ENCODE assay signal across 8 cellular contexts in the genomic region with DNA sequence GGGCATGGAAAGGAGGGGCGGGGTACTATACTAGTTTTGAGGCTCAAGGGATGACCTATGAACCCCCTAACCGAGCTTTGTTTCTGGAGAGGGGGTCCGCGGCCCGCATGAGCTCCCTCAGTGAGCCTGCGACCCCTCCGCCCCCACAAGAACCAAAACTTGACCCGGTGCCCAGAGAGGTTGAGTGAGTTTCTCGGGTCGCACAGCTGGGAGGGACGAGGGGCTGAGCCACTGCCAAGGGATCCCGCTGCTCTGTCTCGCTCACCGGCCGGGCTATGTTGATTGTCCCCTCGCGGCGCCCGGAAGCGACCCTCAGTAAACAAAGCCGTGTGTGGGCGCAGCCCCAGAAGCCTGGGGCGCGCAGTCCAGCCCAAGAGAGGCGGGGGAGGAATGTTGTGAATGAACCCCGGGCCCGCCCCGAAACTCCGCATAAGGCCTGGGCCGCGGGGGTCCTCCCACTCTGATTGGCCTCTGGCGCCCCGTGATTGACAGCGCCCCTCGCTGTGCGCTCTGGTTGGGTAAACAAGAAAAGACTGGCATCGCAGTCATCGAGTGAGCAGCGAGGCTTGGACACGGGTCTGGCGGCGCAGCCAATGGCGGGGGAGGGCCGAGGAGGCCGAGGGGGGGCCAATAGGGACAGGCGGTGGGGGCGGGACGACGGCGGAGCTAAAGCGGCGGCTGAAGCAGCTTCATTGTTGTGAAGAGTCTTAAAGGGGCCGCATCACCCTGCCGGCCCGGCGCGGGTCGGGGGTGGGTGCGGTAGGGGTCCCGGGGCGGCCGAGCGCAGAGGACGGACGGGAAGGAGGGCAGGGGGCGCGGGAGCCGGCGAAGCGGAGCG.
DNase-seq lines count a peak whose midpoint lies in the region; ATAC-seq and TF ChIP-seq lines count a peak whose summit lies in the region.

A gene (plus strand): TSS at position 692 of the 838 bp plus-strand sequence. CDS start 206 bp downstream, outside the sequence.

- no peaks in the 10 kb centered on the region for H3K36me3 ChIP-seq in mucosa of rectum (ENCODE audit: control insufficient read depth in 2 of 2, insufficient read depth in 2 of 2, low read length in 2 of 2)

- TF ChIP-seq RAD21 in Ishikawa (IDR thresholded peaks at IDR 0.05; ENCODE audit: low read depth): no peak

- DNase-seq in DMS153 (lab: John Stamatoyannopoulos, UW) (peak; percentile 98), OCI-M2 (lab: John Stamatoyannopoulos, UW; ENCODE audit: unreplicated experiment) (peak; percentile 100), erythroblast (lab: John Stamatoyannopoulos, UW) (peak; percentile 99)
- peak; percentile 84 for DNase-seq in activated T-cell treated with anti-CD3 and anti-CD28 coated beads, Interleukin-2, amount 50 U/mL, for 1 hour
- peak; percentile 80 to 93 for DNase-seq in stimulated activated CD8-positive, alpha-beta memory T cell treated with anti-CD3 and anti-CD28 coated beads, Interleukin-4, amount 100 ng/mL, for 4 hours (ENCODE audit: low read depth in 2 of 2, low spot score in 1 of 2)

- H3K27ac ChIP-seq in mucosa of rectum (ENCODE audit: low read depth in 2 of 2, low read length in 2 of 2): peak within 1 kb of the TSS; percentile 80 to 82

- H3K4me3 ChIP-seq in mucosa of rectum (ENCODE audit: low read length in 2 of 2): peak within 1 kb of the TSS; percentile 83

- peaks cover 15 to 20% of the 10 kb centered on the region in 2 donors for H3K4me1 ChIP-seq in mucosa of rectum (ENCODE audit: control insufficient read depth in 2 of 2, insufficient read depth in 2 of 2, low read length in 2 of 2)

- TF ChIP-seq EP300 in Ishikawa (IDR thresholded peaks at IDR 0.05; ENCODE audit: borderline replicate concordance): no peak

- H3K27me3 ChIP-seq in mucosa of rectum (ENCODE audit: control insufficient read depth in 2 of 2, insufficient read depth in 2 of 2, low read length in 2 of 2): no peaks in the 10 kb centered on the region

- H3K9ac ChIP-seq in mucosa of rectum (ENCODE audit: low read depth in 1 of 2, low read length in 2 of 2): peak within 1 kb of the TSS; percentile 75 to 84

- peak; percentile 54 for TF ChIP-seq POLR2A in erythroblast (IDR thresholded peaks at IDR 0.05; ENCODE audit: low read length)

- ATAC-seq in GM21619 (IDR thresholded peaks at IDR 0.05; ENCODE audit: unreplicated experiment): peak; percentile 85

- H3K9me3 ChIP-seq in mucosa of rectum (ENCODE audit: control insufficient read depth in 2 of 2, low read length in 2 of 2): no peaks in the 10 kb centered on the region

TF ChIP-seq in Ishikawa, 13 proteins besides CTCF, POLR2A, EP300 and RAD21:
- TF ChIP-seq CEBPB (IDR thresholded peaks at IDR 0.05) (no peak), YY1 (IDR thresholded peaks at IDR 0.05; ENCODE audit: low read depth) (no peak), TEAD4 (IDR thresholded peaks at IDR 0.05) (peak; percentile 55), TAF1 (IDR thresholded peaks at IDR 0.05; ENCODE audit: low read depth) (no peak), NFIC (IDR thresholded peaks at IDR 0.05) (peak; percentile 71), TCF12 (IDR thresholded peaks at IDR 0.05; ENCODE audit: low read depth) (peak; percentile 32; the same call in 1 of the 2 replicates), FOXM1 (IDR thresholded peaks at IDR 0.05; ENCODE audit: borderline replicate concordance, low read depth) (no peak), ZBTB7A (IDR thresholded peaks at IDR 0.05; ENCODE audit: low read depth) (peak; percentile 80; the same call in 1 of the 2 replicates), CREB1 (IDR thresholded peaks at IDR 0.05; ENCODE audit: low read depth) (0 out of 2 replicates have a peak, but pooled peaks have one; percentile 18), EGR1 (IDR thresholded peaks at IDR 0.05) (peak; percentile 79)
- TF ChIP-seq, protein P1, sequence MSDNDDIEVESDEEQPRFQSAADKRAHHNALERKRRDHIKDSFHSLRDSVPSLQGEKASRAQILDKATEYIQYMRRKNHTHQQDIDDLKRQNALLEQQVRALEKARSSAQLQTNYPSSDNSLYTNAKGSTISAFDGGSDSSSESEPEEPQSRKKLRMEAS (IDR thresholded peaks at IDR 0.05): 0 out of 2 replicates have a peak, but pooled peaks have one; percentile 21
- TF ChIP-seq, protein P2, sequence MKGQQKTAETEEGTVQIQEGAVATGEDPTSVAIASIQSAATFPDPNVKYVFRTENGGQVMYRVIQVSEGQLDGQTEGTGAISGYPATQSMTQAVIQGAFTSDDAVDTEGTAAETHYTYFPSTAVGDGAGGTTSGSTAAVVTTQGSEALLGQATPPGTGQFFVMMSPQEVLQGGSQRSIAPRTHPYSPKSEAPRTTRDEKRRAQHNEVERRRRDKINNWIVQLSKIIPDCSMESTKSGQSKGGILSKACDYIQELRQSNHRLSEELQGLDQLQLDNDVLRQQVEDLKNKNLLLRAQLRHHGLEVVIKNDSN (IDR thresholded peaks at IDR 0.05): peak; percentile 70
- TF ChIP-seq, protein P3, sequence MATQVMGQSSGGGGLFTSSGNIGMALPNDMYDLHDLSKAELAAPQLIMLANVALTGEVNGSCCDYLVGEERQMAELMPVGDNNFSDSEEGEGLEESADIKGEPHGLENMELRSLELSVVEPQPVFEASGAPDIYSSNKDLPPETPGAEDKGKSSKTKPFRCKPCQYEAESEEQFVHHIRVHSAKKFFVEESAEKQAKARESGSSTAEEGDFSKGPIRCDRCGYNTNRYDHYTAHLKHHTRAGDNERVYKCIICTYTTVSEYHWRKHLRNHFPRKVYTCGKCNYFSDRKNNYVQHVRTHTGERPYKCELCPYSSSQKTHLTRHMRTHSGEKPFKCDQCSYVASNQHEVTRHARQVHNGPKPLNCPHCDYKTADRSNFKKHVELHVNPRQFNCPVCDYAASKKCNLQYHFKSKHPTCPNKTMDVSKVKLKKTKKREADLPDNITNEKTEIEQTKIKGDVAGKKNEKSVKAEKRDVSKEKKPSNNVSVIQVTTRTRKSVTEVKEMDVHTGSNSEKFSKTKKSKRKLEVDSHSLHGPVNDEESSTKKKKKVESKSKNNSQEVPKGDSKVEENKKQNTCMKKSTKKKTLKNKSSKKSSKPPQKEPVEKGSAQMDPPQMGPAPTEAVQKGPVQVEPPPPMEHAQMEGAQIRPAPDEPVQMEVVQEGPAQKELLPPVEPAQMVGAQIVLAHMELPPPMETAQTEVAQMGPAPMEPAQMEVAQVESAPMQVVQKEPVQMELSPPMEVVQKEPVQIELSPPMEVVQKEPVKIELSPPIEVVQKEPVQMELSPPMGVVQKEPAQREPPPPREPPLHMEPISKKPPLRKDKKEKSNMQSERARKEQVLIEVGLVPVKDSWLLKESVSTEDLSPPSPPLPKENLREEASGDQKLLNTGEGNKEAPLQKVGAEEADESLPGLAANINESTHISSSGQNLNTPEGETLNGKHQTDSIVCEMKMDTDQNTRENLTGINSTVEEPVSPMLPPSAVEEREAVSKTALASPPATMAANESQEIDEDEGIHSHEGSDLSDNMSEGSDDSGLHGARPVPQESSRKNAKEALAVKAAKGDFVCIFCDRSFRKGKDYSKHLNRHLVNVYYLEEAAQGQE (IDR thresholded peaks at IDR 0.05; ENCODE audit: low read depth): no peak
TF ChIP-seq in Ishikawa: peak in this region for 8.

Comparison
In these comparisons a context has a peak if more than half of its experiments do, and no peak if none do; other contexts are left out.
1. Peak in every context shown above with its lines: DNase-seq, ATAC-seq, H3K4me3 ChIP-seq and H3K27ac ChIP-seq.